24 cellular contexts compared by ENCODE assay signal in genomic region chr17:61227866-61228265, GRCh38.
"Had no signal": no experiment of that assay in that cellular context is flagged by ENCODE, and none has a peak within 500 bp of the region (broad histone marks: within the 10 kb centered on the region; RNA-seq: fewer than 3 reads in every experiment).

No MANE protein-coding gene starts in this region.

- H3K27me3 ChIP-seq: Peyer's patch, SJCRH30 had no signal

- H3K27ac ChIP-seq: HL-60, Peyer's patch, SJCRH30 had no signal

- H3K4me1 ChIP-seq: Peyer's patch had no signal

- H3K4me3 ChIP-seq: Peyer's patch, SJCRH30 had no signal

- DNase-seq: KBM-7, MV-4-11, NCI-H1048, NCI-H1105, NCI-H1417, NCI-H1436 treated with DMSO at 0.1 percent for 48 hours, NCI-H1694, NCI-H1930, NCI-H2081, NCI-H2107, NCI-H226, NCI-H446, NCI-H510A, NCI-H524 treated with DMSO at 0.1 percent for 48 hours, NCI-H69, NCI-H774, PC-3, Peyer's patch, SHP77 treated with DMSO at 0.1 percent for 48 hours, SJCRH30, T-helper 1 cell had no signal

- ATAC-seq: PC-3, Right ventricle myocardium inferior, SK-N-SH treated with all-trans-retinoic acid at 6 μM for 48 hours had no signal

- H3K36me3 ChIP-seq: Peyer's patch, SJCRH30 had no signal
